In genomic region chr2:8222979-8223730, GRCh38 we compare ENCODE assay signal across 23 cellular contexts.
"Had no signal": no experiment of that assay in that cellular context is flagged by ENCODE, and none has a peak within 500 bp of the region (broad histone marks: within the 10 kb centered on the region; RNA-seq: fewer than 3 reads in every experiment).

No MANE protein-coding gene starts in this region.

- H3K4me1 Mint-ChIP-seq: activated naive CD4-positive, alpha-beta T cell treated with anti-CD3 and anti-CD28 coated beads, Interleukin-2, amount 50 U/mL, for 24 hours; stimulated activated naive CD8-positive, alpha-beta T cell treated with anti-CD3 and anti-CD28 coated beads, Interleukin-15, amount 100 ng/mL, for 72 hours had no signal

- H3K27ac Mint-ChIP-seq: activated naive CD4-positive, alpha-beta T cell treated with anti-CD3 and anti-CD28 coated beads, Interleukin-2, amount 50 U/mL, for 24 hours; activated T-cell treated with anti-CD3 and anti-CD28 coated beads, Interleukin-2, amount 50 U/mL, for 24 hours; nephron; type B pancreatic cell had no signal

- ATAC-seq: body of pancreas; right lobe of liver; stimulated activated naive CD8-positive, alpha-beta T cell treated with anti-CD3 and anti-CD28 coated beads, Interleukin-15, amount 100 ng/mL, for 72 hours had no signal

- H3K36me3 ChIP-seq: adrenal gland, esophagus squamous epithelium, ovary, right lobe of liver had no signal

- H3K9me3 ChIP-seq: adrenal gland, body of pancreas, esophagus squamous epithelium, ovary, right lobe of liver had no signal

- DNase-seq: activated CD4-positive, alpha-beta T cell treated with anti-CD3 and anti-CD28 coated beads, Interleukin-2, amount 50 U/mL, for 48 hours; activated effector memory CD4-positive, alpha-beta T cell treated with anti-CD3 and anti-CD28 coated beads, Interleukin-2, amount 50 U/mL, for 16 hours; activated T-cell treated with anti-CD3 and anti-CD28 coated beads, Interleukin-2, amount 50 U/mL, for 24 hours; body of pancreas; central memory CD4-positive, alpha-beta T cell; esophagus squamous epithelium; foreskin fibroblast; glutamatergic neuron; hypothalamus; mesenchymal stem cell; ovary; right lobe of liver; stimulated activated CD4-positive, alpha-beta T cell treated with anti-CD3 and anti-CD28 coated beads, Interleukin-4, amount 100 ng/mL, for 4 hours; stimulated activated CD8-positive, alpha-beta memory T cell treated with anti-CD3 and anti-CD28 coated beads, Interleukin-4, amount 100 ng/mL, for 48 hours; stimulated activated naive CD8-positive, alpha-beta T cell treated with anti-CD3 and anti-CD28 coated beads, Interleukin-15, amount 100 ng/mL, for 72 hours; T-helper 9 cell had no signal

- H3K27me3 Mint-ChIP-seq: activated T-cell treated with anti-CD3 and anti-CD28 coated beads, Interleukin-2, amount 50 U/mL, for 24 hours; type B pancreatic cell had no signal

- H3K27me3 ChIP-seq: adrenal gland, body of pancreas, esophagus squamous epithelium, ovary, right lobe of liver had no signal

- H3K4me3 Mint-ChIP-seq: activated naive CD4-positive, alpha-beta T cell treated with anti-CD3 and anti-CD28 coated beads, Interleukin-2, amount 50 U/mL, for 24 hours; activated T-cell treated with anti-CD3 and anti-CD28 coated beads, Interleukin-2, amount 50 U/mL, for 24 hours; stimulated activated naive CD8-positive, alpha-beta T cell treated with anti-CD3 and anti-CD28 coated beads, Interleukin-15, amount 100 ng/mL, for 72 hours; type B pancreatic cell had no signal

- H3K27ac ChIP-seq: adrenal gland, body of pancreas, coronary artery, esophagus squamous epithelium, ovary, right lobe of liver, VCaP had no signal

- H3K36me3 Mint-ChIP-seq: activated naive CD4-positive, alpha-beta T cell treated with anti-CD3 and anti-CD28 coated beads, Interleukin-2, amount 50 U/mL, for 24 hours; type B pancreatic cell had no signal

- H3K9me3 Mint-ChIP-seq: activated naive CD4-positive, alpha-beta T cell treated with anti-CD3 and anti-CD28 coated beads, Interleukin-2, amount 50 U/mL, for 24 hours; activated T-cell treated with anti-CD3 and anti-CD28 coated beads, Interleukin-2, amount 50 U/mL, for 24 hours; nephron; stimulated activated naive CD8-positive, alpha-beta T cell treated with anti-CD3 and anti-CD28 coated beads, Interleukin-15, amount 100 ng/mL, for 72 hours; type B pancreatic cell had no signal

- H3K4me1 ChIP-seq: adrenal gland, body of pancreas, right lobe of liver had no signal

- H3K4me3 ChIP-seq: adrenal gland, body of pancreas, coronary artery, esophagus squamous epithelium, ovary, right lobe of liver, smooth muscle cell had no signal
